In genomic region chr2:161426416-161426787, GRCh38 we compare ENCODE assay signal across 19 cellular contexts. TPM values are rescaled to one million over a fixed set of nuclear protein-coding genes. Genes with fewer than 3 reads are reported as not detected.
DNase-seq lines count a peak whose midpoint lies in the region; ATAC-seq and TF ChIP-seq lines count a peak whose summit lies in the region.
"Had no signal": no experiment of that assay in that cellular context is flagged by ENCODE, and none has a peak within 500 bp of the region (broad histone marks: within the 10 kb centered on the region; RNA-seq: fewer than 3 reads in every experiment).

No MANE protein-coding gene starts in this region.

- peak; percentile 33 for DNase-seq in SK-N-SH
- DNase-seq in GM23248: no peak
- DNase-seq in dorsolateral prefrontal cortex: no peak
- no peak for DNase-seq in natural killer cell treated with Interleukin-12 subunit alpha and Interleukin-12 subunit beta and Interleukin-15 and Interleukin-18, amount 100 ng/mL, for 72 hours (ENCODE audit: low spot score)
- DNase-seq in effector memory CD4-positive, alpha-beta T cell: no peak
- DNase-seq in cortex of kidney (lab: John Stamatoyannopoulos, UW): no peak
- DNase-seq: anterior cingulate cortex, foreskin melanocyte, NCI-H2081, NCI-H524 treated with DMSO at 0.1 percent for 48 hours, OCI-M1 had no signal

- no peaks in the 10 kb centered on the region for H3K9me3 Mint-ChIP-seq in natural killer cell treated with Interleukin-12 subunit alpha and Interleukin-12 subunit beta and Interleukin-15 and Interleukin-18, amount 100 ng/mL, for 72 hours
- H3K9me3 Mint-ChIP-seq: stimulated activated naive CD8-positive, alpha-beta T cell treated with anti-CD3 and anti-CD28 coated beads, Interleukin-15, Interleukin-2, amounts not matched to agents 100 ng/mL and 50 ng/mL, for 24 hours had no signal

- in situ Hi-C loops in GM23248 (cut with MboI): no loop called here

- H3K79me2 ChIP-seq in SK-N-SH (ENCODE audit: insufficient read depth) (no peaks in the 10 kb centered on the region), GM23248 (ENCODE audit: insufficient read depth) (no peaks in the 10 kb centered on the region)

- CTCF ChIA-PET in SK-N-SH (lab: Yijun Ruan, JAX): interaction anchor here (0.7 to 2.5 kb wide), 3 partner anchors 9 to 12 kb away, joined by 3 to 6 read pairs (median 5); no protein-coding TSS in a partner anchor

- no peaks in the 10 kb centered on the region for H3K36me3 ChIP-seq in SK-N-SH (replicated peaks in 1 of 2; ENCODE audit: control insufficient read depth in 1 of 2, insufficient read depth in 2 of 2, low read length in 1 of 2)
- no peaks in the 10 kb centered on the region for H3K36me3 ChIP-seq in GM23248 (ENCODE audit: low read depth)
- no peaks in the 10 kb centered on the region for H3K36me3 ChIP-seq in effector memory CD4-positive, alpha-beta T cell (ENCODE audit: control insufficient read depth, insufficient read depth, low read length)
- H3K36me3 ChIP-seq: BLaER1 had no signal

- H3K27me3 Mint-ChIP-seq in natural killer cell treated with Interleukin-12 subunit alpha and Interleukin-12 subunit beta and Interleukin-15 and Interleukin-18, amount 100 ng/mL, for 72 hours: peaks cover 53 to 79% of the 10 kb centered on the region in 2 donors

- no peak overlapping the region for H3K27ac ChIP-seq in SK-N-SH (ENCODE audit: low read depth in 2 of 2, low read length in 1 of 2)
- no peak overlapping the region for H3K27ac ChIP-seq in GM23248
- peak overlapping the region in 49 of 59 donors; percentile 2 to 90 (median 75) for H3K27ac ChIP-seq in dorsolateral prefrontal cortex
- no peak overlapping the region for H3K27ac ChIP-seq in effector memory CD4-positive, alpha-beta T cell (ENCODE audit: insufficient read depth, low read length, poor library complexity, severe bottlenecking)
- H3K27ac ChIP-seq: 22Rv1, BLaER1 had no signal

- H2AFZ ChIP-seq in SK-N-SH (ENCODE audit: low read depth) (no peak overlapping the region), GM23248 (peak overlapping the region; percentile 90; the same call in 1 of the 2 replicates)

- H3K4me3 ChIP-seq in SK-N-SH (ENCODE audit: low read depth in 2 of 2, low read length in 1 of 2) (no peak overlapping the region), GM23248 (peak overlapping the region; percentile 74; the same call in 1 of the 2 replicates), dorsolateral prefrontal cortex (peak overlapping the region in 42 of 59 donors; percentile 4 to 77 (median 46))
- H3K4me3 ChIP-seq in effector memory CD4-positive, alpha-beta T cell (ENCODE audit: insufficient read depth, low read depth, low read length, poor library complexity, severe bottlenecking): no peak overlapping the region
- H3K4me3 ChIP-seq: BLaER1, K562 had no signal

- ATAC-seq in SK-N-SH treated with all-trans-retinoic acid at 6 μM for 48 hours (no peak), HG03159 (IDR thresholded peaks at IDR 0.05; ENCODE audit: unreplicated experiment) (no peak)
- ATAC-seq in natural killer cell treated with Interleukin-12 subunit alpha and Interleukin-12 subunit beta and Interleukin-15 and Interleukin-18, amount 100 ng/mL, for 72 hours: no peak
- ATAC-seq: K562 had no signal

- WGBS in SK-N-SH (ENCODE audit: low lambda C conversion rate): 35% methylated on average over 12 of the region's 12 CpGs
- WGBS in GM23248 (ENCODE audit: low coverage in 1 of 2, low lambda C conversion rate in 2 of 2, missing lambda C conversion rate in 2 of 2), 2 experiments: 29 to 31% methylated on average over 12 of the region's 12 CpGs

- H3K9ac ChIP-seq in SK-N-SH: no peak overlapping the region
- H3K9ac ChIP-seq in GM23248: no peak overlapping the region
- H3K9ac ChIP-seq: BLaER1 had no signal

- H3K4me3 Mint-ChIP-seq in natural killer cell treated with Interleukin-12 subunit alpha and Interleukin-12 subunit beta and Interleukin-15 and Interleukin-18, amount 100 ng/mL, for 72 hours: peak overlapping the region; percentile 26

- POLR2A ChIA-PET in SK-N-SH (lab: Yijun Ruan, JAX): no interaction called here

- H3K27ac Mint-ChIP-seq in natural killer cell treated with Interleukin-12 subunit alpha and Interleukin-12 subunit beta and Interleukin-15 and Interleukin-18, amount 100 ng/mL, for 72 hours: no peak overlapping the region
- H3K27ac Mint-ChIP-seq: stimulated activated naive CD8-positive, alpha-beta T cell treated with anti-CD3 and anti-CD28 coated beads, Interleukin-15, Interleukin-2, amounts not matched to agents 100 ng/mL and 50 ng/mL, for 24 hours had no signal

- TF ChIP-seq EP300 in SK-N-SH (IDR thresholded peaks at IDR 0.05; ENCODE audit: borderline replicate concordance in 1 of 2, low read depth in 1 of 2, low read length in 1 of 2): no peak

- H3K9me2 ChIP-seq in SK-N-SH: no peaks in the 10 kb centered on the region
- no peaks in the 10 kb centered on the region for H3K9me2 ChIP-seq in GM23248 (ENCODE audit: insufficient read depth)

- H3K4me1 ChIP-seq in SK-N-SH (ENCODE audit: control insufficient read depth in 1 of 2, insufficient read depth in 2 of 2, low read depth in 1 of 2, low read length in 1 of 2): peaks cover 0 to 6% of the 10 kb centered on the region in 2 experiments; a peak in 1 of 4 replicates
- H3K4me1 ChIP-seq in GM23248 (ENCODE audit: insufficient read depth): no peaks in the 10 kb centered on the region
- peaks cover 16% of the 10 kb centered on the region for H3K4me1 ChIP-seq in effector memory CD4-positive, alpha-beta T cell (ENCODE audit: control insufficient read depth, insufficient read depth, low read length, poor library complexity, severe bottlenecking)

- H4K20me1 ChIP-seq in SK-N-SH (ENCODE audit: insufficient read depth) (no peaks in the 10 kb centered on the region), GM23248 (ENCODE audit: insufficient read depth) (no peaks in the 10 kb centered on the region)

- H3K9me3 ChIP-seq in SK-N-SH (no peaks in the 10 kb centered on the region), GM23248 (ENCODE audit: low read depth) (no peaks in the 10 kb centered on the region)
- H3K9me3 ChIP-seq in effector memory CD4-positive, alpha-beta T cell (ENCODE audit: control insufficient read depth, low read length): no peaks in the 10 kb centered on the region

- no peak overlapping the region for H3K4me2 ChIP-seq in SK-N-SH
- peak overlapping the region; percentile 84 for H3K4me2 ChIP-seq in GM23248 (ENCODE audit: unreplicated experiment)
- H3K4me2 ChIP-seq: BLaER1 had no signal

- H3K36me3 Mint-ChIP-seq in natural killer cell treated with Interleukin-12 subunit alpha and Interleukin-12 subunit beta and Interleukin-15 and Interleukin-18, amount 100 ng/mL, for 72 hours: peaks cover 21% of the 10 kb centered on the region

- TF ChIP-seq RAD21 in SK-N-SH (IDR thresholded peaks at IDR 0.05; ENCODE audit: low read length): no peak

- intact Hi-C loops in dorsolateral prefrontal cortex (cut with DNase I): no loop called here

- H3F3A ChIP-seq in SK-N-SH (replicated peaks; ENCODE audit: insufficient read depth) (no peaks in the 10 kb centered on the region), GM23248 (ENCODE audit: insufficient read depth) (no peaks in the 10 kb centered on the region)

- no peak for TF ChIP-seq CTCF in SK-N-SH (IDR thresholded peaks at IDR 0.05)
- TF ChIP-seq CTCF in dorsolateral prefrontal cortex (IDR thresholded peaks at IDR 0.05 in 54 of 56, conservative IDR thresholded peaks at IDR 0.05 in 2 of 56; ENCODE audit: low read depth in 1 of 56, partially characterized antibody in 56 of 56): peak in 1 of 56 donors; percentile 1

- peaks cover 42% of the 10 kb centered on the region; the same call in 1 of the 2 replicates for H3K27me3 ChIP-seq in SK-N-SH (ENCODE audit: insufficient read depth)
- peaks cover 51% of the 10 kb centered on the region for H3K27me3 ChIP-seq in GM23248 (replicated peaks; ENCODE audit: insufficient read depth)
- H3K27me3 ChIP-seq in dorsolateral prefrontal cortex: peaks cover 0 to 77% (median 60%) of the 10 kb centered on the region in 45 donors
- H3K27me3 ChIP-seq in effector memory CD4-positive, alpha-beta T cell (replicated peaks; ENCODE audit: control insufficient read depth, insufficient read depth, low read length, poor library complexity, severe bottlenecking): peaks cover 74% of the 10 kb centered on the region

- H3K4me1 Mint-ChIP-seq in natural killer cell treated with Interleukin-12 subunit alpha and Interleukin-12 subunit beta and Interleukin-15 and Interleukin-18, amount 100 ng/mL, for 72 hours (ENCODE audit: low read depth in 2 of 2): peaks cover 14 to 19% of the 10 kb centered on the region in 2 donors

TF ChIP-seq in SK-N-SH, 30 proteins besides CTCF, POLR2A, EP300 and RAD21:
- TF ChIP-seq GATA2 (CRISPR knock-in tag; IDR thresholded peaks at IDR 0.05) (no peak), TCF12 (IDR thresholded peaks at IDR 0.05) (no peak), JUND (IDR thresholded peaks at IDR 0.05) (no peak), ELF1 (IDR thresholded peaks at IDR 0.05) (no peak)

TF ChIP-seq in SK-N-SH treated with all-trans-retinoic acid at 6 μM for 48 hours, 23 proteins besides CTCF, POLR2A, EP300 and RAD21:
- TF ChIP-seq ZNF70 (CRISPR knock-in tag; IDR thresholded peaks at IDR 0.05) (no peak), RARB (CRISPR knock-in tag; IDR thresholded peaks at IDR 0.05) (no peak), PPARA (CRISPR knock-in tag; IDR thresholded peaks at IDR 0.05; ENCODE audit: borderline replicate concordance) (no peak), SNAI2 (CRISPR knock-in tag; IDR thresholded peaks at IDR 0.05) (no peak)

RNA-seq across cellular contexts. Expression of gene TBR1, which starts 10.3 kb away (rescaled TPM):
- polyA plus RNA-seq in SK-N-SH (2012; rRNA removed) (under 0.01 TPM in 1 of 2 replicates, not detected in the other), GM23248 (2016; fragmentation: Nextera tagmentation; extraction: Ambion mirVana) (not detected in 2 replicates)
- polyA plus RNA-seq in SK-N-SH (2012; cell fraction: cytosol; rRNA removed): 0.01 TPM in 1 of 2 replicates, not detected in the other
- 0.08 and 0.09 TPM in 2 replicates for polyA plus RNA-seq in SK-N-SH (2012; cell fraction: nucleus; rRNA removed)
- 0.97 TPM in 1 of 2 replicates, not detected in the other for total RNA-seq in GM23248 (2014; rRNA removed; shearing (Covaris generic))
- total RNA-seq in dorsolateral prefrontal cortex: 100 to 1,000 TPM in 55 of 120 experiments, 10 to 100 TPM in 65; 44.3 to 153 (median 97.3) TPM
- total RNA-seq in natural killer cell treated with Interleukin-12 subunit alpha and Interleukin-12 subunit beta and Interleukin-15 and Interleukin-18, amount 100 ng/mL, for 72 hours: under 1 TPM in 1 of 2 donors, not detected in 1; 0.05 TPM
- total RNA-seq: ureter had no signal
- polyA plus RNA-seq: liver had no signal

Comparison
In these comparisons a context has a peak if more than half of its experiments do, and no peak if none do; other contexts are left out.
1. H3K27ac ChIP-seq: peak in dorsolateral prefrontal cortex (49 of 59); none in SK-N-SH (0 of 2), GM23248 (single experiment) and effector memory CD4-positive, alpha-beta T cell (single experiment).
2. H3K4me3 ChIP-seq: peak in GM23248 (single experiment) and dorsolateral prefrontal cortex (42 of 59); none in SK-N-SH (0 of 2) and effector memory CD4-positive, alpha-beta T cell (single experiment).
3. RNA of gene TBR1, which starts 10.3 kb away (total RNA-seq): 44.3 to 153 TPM in dorsolateral prefrontal cortex; 0.97 TPM in GM23248 and 0.05 TPM in natural killer cell treated with Interleukin-12 subunit alpha and Interleukin-12 subunit beta and Interleukin-15 and Interleukin-18, amount 100 ng/mL, for 72 hours; every median in the first group is over 10 times any median in the second.